In the genomic region with DNA sequence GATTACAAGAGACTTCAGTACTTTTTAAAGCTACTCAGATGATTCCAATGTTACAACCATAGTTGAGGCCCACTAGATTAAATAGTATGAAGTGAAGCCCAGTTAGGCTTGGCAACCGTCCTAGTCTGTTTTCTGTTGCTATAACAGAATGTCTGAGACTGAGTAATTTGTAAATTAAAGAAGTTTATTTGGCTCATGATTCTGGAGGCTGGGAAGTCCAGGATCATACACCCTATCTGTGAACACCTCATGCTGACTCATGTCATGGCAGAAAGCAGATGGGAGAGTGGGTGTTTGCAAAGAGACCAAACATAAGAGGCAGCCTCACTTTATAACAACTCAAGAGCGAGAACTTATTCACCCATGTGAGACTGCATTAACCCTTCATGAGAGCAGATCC, we compare ENCODE assay signal across 14 cellular contexts.
"Had no signal": no experiment of that assay in that cellular context is flagged by ENCODE, and none has a peak within 500 bp of the region (broad histone marks: within the 10 kb centered on the region; RNA-seq: fewer than 3 reads in every experiment).

No MANE protein-coding gene starts in this region.

- H3K27me3 ChIP-seq: cardiac muscle cell, esophagus squamous epithelium had no signal

- H3K36me3 ChIP-seq: cardiac muscle cell, esophagus squamous epithelium, thoracic aorta, WERI-Rb-1 had no signal

- DNase-seq: activated CD4-positive, alpha-beta memory T cell treated with anti-CD3 and anti-CD28 coated beads, Interleukin-2, amount 10 ng/mL, durations not matched to agents 7 days and 5 days; activated CD4-positive, alpha-beta T cell treated with anti-CD3 and anti-CD28 coated beads for 36 hours; activated CD8-positive, alpha-beta memory T cell treated with anti-CD3 and anti-CD28 coated beads, Interleukin-2, amount 50 U/mL, for 48 hours; activated naive CD4-positive, alpha-beta T cell; aorta; esophagus squamous epithelium; left cardiac atrium; retina; stimulated activated CD4-positive, alpha-beta T cell treated with anti-CD3 and anti-CD28 coated beads, Interleukin-4, amount 100 ng/mL, for 4 hours; stimulated activated naive CD8-positive, alpha-beta T cell treated with anti-CD3 and anti-CD28 coated beads, Interleukin-15, amount 100 ng/mL, for 72 hours; T-helper 1 cell; WERI-Rb-1 had no signal

- H3K4me3 ChIP-seq: cardiac muscle cell, esophagus squamous epithelium, thoracic aorta had no signal

- ATAC-seq: activated CD4-positive, alpha-beta T cell treated with anti-CD3 and anti-CD28 coated beads for 36 hours; stimulated activated naive CD8-positive, alpha-beta T cell treated with anti-CD3 and anti-CD28 coated beads, Interleukin-15, amount 100 ng/mL, for 72 hours had no signal
